ENCODE assay signal across 1 cellular context in the genomic region with DNA sequence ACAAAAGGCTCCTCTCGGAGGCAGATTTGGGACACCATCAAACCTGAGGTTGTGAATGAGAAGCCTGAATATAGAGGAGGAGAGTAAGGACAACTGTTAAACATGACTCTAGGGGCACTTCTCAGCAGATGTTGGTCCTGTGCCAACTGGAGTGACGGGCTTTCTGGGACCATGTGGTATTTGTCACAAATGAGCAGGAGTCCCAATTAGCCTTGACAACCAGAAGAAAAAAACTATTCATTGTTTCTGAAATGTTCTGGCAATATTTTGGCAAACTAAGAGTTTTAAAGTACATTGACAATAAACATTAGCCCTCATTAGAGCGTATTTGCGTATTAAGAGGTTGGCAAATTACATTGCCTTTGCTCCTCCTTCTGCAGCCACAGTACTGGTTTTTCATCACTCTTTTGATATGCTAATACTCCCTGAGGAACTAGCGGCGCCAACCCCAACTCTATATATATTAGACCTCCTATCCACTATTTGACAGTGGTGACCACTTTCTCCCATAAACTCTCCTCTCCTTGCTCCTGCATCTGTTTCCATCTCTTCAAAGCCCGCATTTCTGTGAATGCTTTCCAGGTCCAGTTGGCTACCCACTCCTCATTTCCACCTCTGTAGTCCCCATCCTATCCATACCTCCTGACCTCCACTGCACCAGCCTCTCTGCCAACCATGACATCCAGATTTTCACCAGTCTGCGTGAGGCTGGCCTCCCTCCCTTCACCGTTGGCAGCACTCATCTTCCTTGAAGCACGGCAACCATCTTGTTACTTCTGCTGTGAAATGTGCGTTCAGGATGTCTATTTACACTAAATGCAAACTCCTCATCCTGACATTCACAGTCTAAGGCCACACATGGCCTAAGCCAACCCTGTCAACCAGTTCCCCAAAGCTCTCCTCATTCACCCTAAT.
A peak's percentile ranks its signal among the peaks of the same experiment; 100 is the strongest.
TF ChIP-seq lines count a peak whose summit lies in the region.

No MANE protein-coding gene starts in this region.

TF ChIP-seq in SK-N-SH, 30 proteins besides CTCF, POLR2A, EP300 and RAD21 (continued from another document):
- TF ChIP-seq TEAD4 (IDR thresholded peaks at IDR 0.05; ENCODE audit: borderline replicate concordance, insufficient read depth) (no peak), TAF1 (IDR thresholded peaks at IDR 0.05; ENCODE audit: borderline replicate concordance, low read depth, low read length) (no peak), SMC3 (IDR thresholded peaks at IDR 0.05; ENCODE audit: low read depth, low read length) (no peak), NFIC (IDR thresholded peaks at IDR 0.05; ENCODE audit: borderline replicate concordance) (peak; percentile 64), MXI1 (IDR thresholded peaks at IDR 0.05; ENCODE audit: low read depth, low read length) (peak; percentile 67), CHD2 (IDR thresholded peaks at IDR 0.05; ENCODE audit: low read length, partially characterized antibody) (peak; percentile 91), MEF2A (IDR thresholded peaks at IDR 0.05; ENCODE audit: borderline replicate concordance, low read depth) (no peak), GATA2 (CRISPR knock-in tag; IDR thresholded peaks at IDR 0.05) (peak; percentile 75), TCF12 (IDR thresholded peaks at IDR 0.05) (peak; percentile 69), FOXJ3 (CRISPR knock-in tag; IDR thresholded peaks at IDR 0.05) (peak; percentile 85), GABPA (IDR thresholded peaks at IDR 0.05; ENCODE audit: low read depth) (no peak)
- TF ChIP-seq, protein P1, sequence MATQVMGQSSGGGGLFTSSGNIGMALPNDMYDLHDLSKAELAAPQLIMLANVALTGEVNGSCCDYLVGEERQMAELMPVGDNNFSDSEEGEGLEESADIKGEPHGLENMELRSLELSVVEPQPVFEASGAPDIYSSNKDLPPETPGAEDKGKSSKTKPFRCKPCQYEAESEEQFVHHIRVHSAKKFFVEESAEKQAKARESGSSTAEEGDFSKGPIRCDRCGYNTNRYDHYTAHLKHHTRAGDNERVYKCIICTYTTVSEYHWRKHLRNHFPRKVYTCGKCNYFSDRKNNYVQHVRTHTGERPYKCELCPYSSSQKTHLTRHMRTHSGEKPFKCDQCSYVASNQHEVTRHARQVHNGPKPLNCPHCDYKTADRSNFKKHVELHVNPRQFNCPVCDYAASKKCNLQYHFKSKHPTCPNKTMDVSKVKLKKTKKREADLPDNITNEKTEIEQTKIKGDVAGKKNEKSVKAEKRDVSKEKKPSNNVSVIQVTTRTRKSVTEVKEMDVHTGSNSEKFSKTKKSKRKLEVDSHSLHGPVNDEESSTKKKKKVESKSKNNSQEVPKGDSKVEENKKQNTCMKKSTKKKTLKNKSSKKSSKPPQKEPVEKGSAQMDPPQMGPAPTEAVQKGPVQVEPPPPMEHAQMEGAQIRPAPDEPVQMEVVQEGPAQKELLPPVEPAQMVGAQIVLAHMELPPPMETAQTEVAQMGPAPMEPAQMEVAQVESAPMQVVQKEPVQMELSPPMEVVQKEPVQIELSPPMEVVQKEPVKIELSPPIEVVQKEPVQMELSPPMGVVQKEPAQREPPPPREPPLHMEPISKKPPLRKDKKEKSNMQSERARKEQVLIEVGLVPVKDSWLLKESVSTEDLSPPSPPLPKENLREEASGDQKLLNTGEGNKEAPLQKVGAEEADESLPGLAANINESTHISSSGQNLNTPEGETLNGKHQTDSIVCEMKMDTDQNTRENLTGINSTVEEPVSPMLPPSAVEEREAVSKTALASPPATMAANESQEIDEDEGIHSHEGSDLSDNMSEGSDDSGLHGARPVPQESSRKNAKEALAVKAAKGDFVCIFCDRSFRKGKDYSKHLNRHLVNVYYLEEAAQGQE (IDR thresholded peaks at IDR 0.05; ENCODE audit: low read depth, low read length) = no peak
- TF ChIP-seq, protein P2, sequence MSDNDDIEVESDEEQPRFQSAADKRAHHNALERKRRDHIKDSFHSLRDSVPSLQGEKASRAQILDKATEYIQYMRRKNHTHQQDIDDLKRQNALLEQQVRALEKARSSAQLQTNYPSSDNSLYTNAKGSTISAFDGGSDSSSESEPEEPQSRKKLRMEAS (IDR thresholded peaks at IDR 0.05; ENCODE audit: low read depth) = no peak
